Comparison of ENCODE assay signal across 23 cellular contexts in genomic region chr12:101044512-101045074, GRCh38.
"Had no signal": no experiment of that assay in that cellular context is flagged by ENCODE, and none has a peak within 500 bp of the region (broad histone marks: within the 10 kb centered on the region; RNA-seq: fewer than 3 reads in every experiment).

No MANE protein-coding gene starts in this region.

- H3K9me3 Mint-ChIP-seq: activated T-helper 1 cell treated with anti-CD3 and anti-CD28 coated beads, Interleukin-12 subunit alpha, Interleukin-12 subunit beta, Interleukin-2, Interleukin-4 antibody, amounts not matched to agents 30 ng/mL and 10 ng/mL and 1 ng/mL, durations not matched to agents 14 hours and 24 hours and 36 hours; type B pancreatic cell had no signal

- ATAC-seq: activated naive CD4-positive, alpha-beta T cell treated with anti-CD3 and anti-CD28 coated beads, Interleukin-2, amount 50 U/mL, for 72 hours; left lung; stimulated activated naive CD8-positive, alpha-beta T cell treated with anti-CD3 and anti-CD28 coated beads, Interleukin-15, amount 100 ng/mL, for 72 hours had no signal

- H3K36me3 Mint-ChIP-seq: activated naive CD4-positive, alpha-beta T cell treated with anti-CD3 and anti-CD28 coated beads, Interleukin-2, amount 50 U/mL, for 72 hours; type B pancreatic cell had no signal

- H3K4me1 Mint-ChIP-seq: stimulated activated naive CD8-positive, alpha-beta T cell treated with anti-CD3 and anti-CD28 coated beads, Interleukin-15, amount 100 ng/mL, for 72 hours had no signal

- H3K36me3 ChIP-seq: breast epithelium, esophagus muscularis mucosa, left lung, right atrium auricular region had no signal

- H3K27ac ChIP-seq: breast epithelium, esophagus muscularis mucosa, left lung, right atrium auricular region, skin epidermis had no signal

- H3K4me1 ChIP-seq: esophagus muscularis mucosa, left lung, right atrium auricular region had no signal

- H3K4me3 Mint-ChIP-seq: activated T-helper 1 cell treated with anti-CD3 and anti-CD28 coated beads, Interleukin-12 subunit alpha, Interleukin-12 subunit beta, Interleukin-2, Interleukin-4 antibody, amounts not matched to agents 30 ng/mL and 10 ng/mL and 1 ng/mL, durations not matched to agents 14 hours and 24 hours and 36 hours; stimulated activated naive CD8-positive, alpha-beta T cell treated with anti-CD3 and anti-CD28 coated beads, Interleukin-15, amount 100 ng/mL, for 72 hours; type B pancreatic cell had no signal

- H3K27me3 Mint-ChIP-seq: progenitor cell of endocrine pancreas; stimulated activated naive CD8-positive, alpha-beta T cell treated with anti-CD3 and anti-CD28 coated beads, Interleukin-15, amount 100 ng/mL, for 72 hours; type B pancreatic cell had no signal

- H3K4me3 ChIP-seq: breast epithelium, esophagus muscularis mucosa, left lung, right atrium auricular region, skin epidermis had no signal

- H3K27me3 ChIP-seq: breast epithelium, esophagus muscularis mucosa, left lung, right atrium auricular region had no signal

- FAIRE-seq: endothelial cell of umbilical vein, keratinocyte, TTC549 had no signal

- DNase-seq: activated CD4-positive, alpha-beta T cell treated with anti-CD3 and anti-CD28 coated beads, Interleukin-2, amount 50 U/mL, for 48 hours; activated gamma-delta T cell treated with Interleukin-2 at 50 U/mL for 16 hours; amygdala; dermis blood vessel endothelial cell; effector memory CD4-positive, alpha-beta T cell; foreskin melanocyte; left lung; stimulated activated CD4-positive, alpha-beta T cell treated with anti-CD3 and anti-CD28 coated beads, Interleukin-15, amount 100 ng/mL, for 24 hours; stimulated activated CD4-positive, alpha-beta T cell treated with anti-CD3 and anti-CD28 coated beads, Interleukin-2, amount 100 ng/mL, for 48 hours; stimulated activated naive CD8-positive, alpha-beta T cell treated with anti-CD3 and anti-CD28 coated beads, Interleukin-15, amount 100 ng/mL, for 72 hours; SW 1271; T-helper 2 cell had no signal

- H3K9me3 ChIP-seq: breast epithelium, esophagus muscularis mucosa, left lung, right atrium auricular region had no signal

- H3K27ac Mint-ChIP-seq: activated naive CD4-positive, alpha-beta T cell treated with anti-CD3 and anti-CD28 coated beads, Interleukin-2, amount 50 U/mL, for 72 hours; activated T-helper 1 cell treated with anti-CD3 and anti-CD28 coated beads, Interleukin-12 subunit alpha, Interleukin-12 subunit beta, Interleukin-2, Interleukin-4 antibody, amounts not matched to agents 30 ng/mL and 10 ng/mL and 1 ng/mL, durations not matched to agents 14 hours and 24 hours and 36 hours; progenitor cell of endocrine pancreas; stimulated activated naive CD8-positive, alpha-beta T cell treated with anti-CD3 and anti-CD28 coated beads, Interleukin-15, amount 100 ng/mL, for 72 hours; type B pancreatic cell had no signal
